10 cellular contexts compared by ENCODE assay signal in the genomic region with DNA sequence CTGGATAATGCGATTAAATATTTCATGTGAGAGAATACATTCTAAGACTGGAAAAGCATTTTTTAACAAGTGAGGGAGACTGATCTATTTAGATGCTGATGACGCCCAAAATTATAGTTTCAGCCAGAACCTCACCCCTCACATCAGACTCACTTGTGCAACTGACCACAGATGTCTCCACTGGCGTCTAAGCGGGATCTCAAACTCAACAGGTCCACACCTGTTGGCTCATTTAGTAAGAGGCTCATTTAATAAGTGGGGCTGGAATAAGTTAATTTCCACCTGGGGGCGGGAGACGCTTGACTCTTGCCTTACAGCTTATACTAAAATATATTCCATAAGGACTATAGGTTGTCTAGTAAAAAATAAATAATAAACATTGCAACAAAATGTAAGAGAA. TPM values are rescaled to one million over a fixed set of nuclear protein-coding genes. Genes with fewer than 3 reads are reported as not detected.
DNase-seq lines count a peak whose midpoint lies in the region; ATAC-seq lines count a peak whose summit lies in the region.
"Had no signal": no experiment of that assay in that cellular context is flagged by ENCODE, and none has a peak within 500 bp of the region (broad histone marks: within the 10 kb centered on the region; RNA-seq: fewer than 3 reads in every experiment).

No MANE protein-coding gene starts in this region.

- H2BK120ac ChIP-seq in mesendoderm (ENCODE audit: low read depth, low read length), result no peak overlapping the region

- H2AK5ac ChIP-seq in mesendoderm (ENCODE audit: low read length), result no peak overlapping the region

- no peak overlapping the region for H2BK5ac ChIP-seq in mesendoderm (ENCODE audit: low read length)

- no peak overlapping the region for H3K27ac ChIP-seq in ACC112 (ENCODE audit: low read depth, low read length)
- H3K27ac ChIP-seq in mesendoderm (ENCODE audit: low read depth, low read length), result no peak overlapping the region
- H3K27ac ChIP-seq: SJSA1 had no signal

- H3K4me1 ChIP-seq in ACC112 (ENCODE audit: control insufficient read depth, insufficient read depth, low read length, unreplicated experiment) (no peaks in the 10 kb centered on the region), mesendoderm (ENCODE audit: control insufficient read depth, low read depth, low read length) (no peaks in the 10 kb centered on the region)
- H3K4me1 ChIP-seq: SJSA1 had no signal

- no peaks in the 10 kb centered on the region for H3K9me3 Mint-ChIP-seq in activated T-helper 17 cell treated with anti-CD3 and anti-CD28 coated beads, Interleukin-2, amount 50 U/mL, for 72 hours
- peaks cover 2% of the 10 kb centered on the region for H3K9me3 Mint-ChIP-seq in memory B cell

- H3K18ac ChIP-seq in mesendoderm (ENCODE audit: low read length), result no peak overlapping the region

- WGBS in mesendoderm (ENCODE audit: extremely low coverage, insufficient coverage, low lambda C conversion rate), result no CpG with 5 or more reads among the region's 6 CpGs

- H3K56ac ChIP-seq in mesendoderm (ENCODE audit: low read length), result no peak overlapping the region

- peak overlapping the region; percentile 68 for H2AFZ ChIP-seq in ACC112 (ENCODE audit: low read length, unreplicated experiment)

- H3K27ac Mint-ChIP-seq in activated T-helper 17 cell treated with anti-CD3 and anti-CD28 coated beads, Interleukin-2, amount 50 U/mL, for 72 hours, result peak overlapping the region; percentile 52
- peak overlapping the region; percentile 94 for H3K27ac Mint-ChIP-seq in memory B cell

- no peak overlapping the region for H4K8ac ChIP-seq in mesendoderm (ENCODE audit: low read depth, low read length)

- no peaks in the 10 kb centered on the region for H3K27me3 Mint-ChIP-seq in activated T-helper 17 cell treated with anti-CD3 and anti-CD28 coated beads, Interleukin-2, amount 50 U/mL, for 72 hours
- no peaks in the 10 kb centered on the region for H3K27me3 Mint-ChIP-seq in memory B cell

- H2BK15ac ChIP-seq in mesendoderm (replicated peaks; ENCODE audit: low read depth), result no peak overlapping the region

- peak overlapping the region; percentile 78 for H3K4me3 Mint-ChIP-seq in activated T-helper 17 cell treated with anti-CD3 and anti-CD28 coated beads, Interleukin-2, amount 50 U/mL, for 72 hours
- H3K4me3 Mint-ChIP-seq in memory B cell, result peak overlapping the region; percentile 83

- H3K4me2 ChIP-seq in mesendoderm (ENCODE audit: low read length), result no peak overlapping the region

- no peaks in the 10 kb centered on the region for H3K36me3 ChIP-seq in ACC112 (ENCODE audit: insufficient read depth, low read length)
- H3K36me3 ChIP-seq in mesendoderm (ENCODE audit: control insufficient read depth, insufficient read depth, low read length), result peaks cover 4% of the 10 kb centered on the region

- no peak overlapping the region for H3K23ac ChIP-seq in mesendoderm (ENCODE audit: low read length)

- H3K4me1 Mint-ChIP-seq in activated T-helper 17 cell treated with anti-CD3 and anti-CD28 coated beads, Interleukin-2, amount 50 U/mL, for 72 hours, result peaks cover 5% of the 10 kb centered on the region
- peaks cover 10% of the 10 kb centered on the region for H3K4me1 Mint-ChIP-seq in memory B cell

- no peaks in the 10 kb centered on the region for H3K79me2 ChIP-seq in ACC112 (ENCODE audit: control insufficient read depth, insufficient read depth, low read length, unreplicated experiment)
- no peaks in the 10 kb centered on the region for H3K79me2 ChIP-seq in mesendoderm (ENCODE audit: control insufficient read depth, insufficient read depth, low read length)

- H3K79me1 ChIP-seq in mesendoderm (ENCODE audit: low read length), result no peaks in the 10 kb centered on the region

- H3K4ac ChIP-seq in mesendoderm (ENCODE audit: low read depth, low read length), result no peak overlapping the region

- no peak overlapping the region for H3K9ac ChIP-seq in mesendoderm (ENCODE audit: low read length)

- H3K4me3 ChIP-seq in ACC112 (ENCODE audit: low read depth, low read length) (peak overlapping the region; percentile 71), GM08714 (ENCODE audit: low read length) (peak overlapping the region; percentile 76; the same call in 1 of the 2 replicates), mesendoderm (ENCODE audit: low read length) (no peak overlapping the region)
- H3K4me3 ChIP-seq: SJSA1 had no signal

- ATAC-seq in activated T-helper 17 cell treated with anti-CD3 and anti-CD28 coated beads, Interleukin-2, amount 50 U/mL, for 72 hours (replicated peaks), result peak; percentile 30
- no peak for ATAC-seq in memory B cell (ENCODE audit: low read depth)
- ATAC-seq in HG02798 (IDR thresholded peaks at IDR 0.05; ENCODE audit: poor library complexity, unreplicated experiment), result no peak
- no peak for ATAC-seq in GM21619 (IDR thresholded peaks at IDR 0.05; ENCODE audit: unreplicated experiment)

- H3K36me3 Mint-ChIP-seq in activated T-helper 17 cell treated with anti-CD3 and anti-CD28 coated beads, Interleukin-2, amount 50 U/mL, for 72 hours (ENCODE audit: low read depth), result peaks cover 12% of the 10 kb centered on the region
- peaks cover 8% of the 10 kb centered on the region for H3K36me3 Mint-ChIP-seq in memory B cell

- no peak for DNase-seq in memory B cell (ENCODE audit: low spot score in 2 of 2)
- DNase-seq in AML-193 (lab: John Stamatoyannopoulos, UW), result no peak
- DNase-seq in mesendoderm, result no peak
- DNase-seq: stimulated activated CD4-positive, alpha-beta T cell treated with anti-CD3 and anti-CD28 coated beads, Interleukin-4, amount 100 ng/mL, for 4 hours had no signal

- H3K27me3 ChIP-seq in ACC112 (ENCODE audit: insufficient read depth, low read length), result no peaks in the 10 kb centered on the region
- no peaks in the 10 kb centered on the region for H3K27me3 ChIP-seq in mesendoderm (ENCODE audit: insufficient read depth, low read length, poor library complexity)

- no peak overlapping the region for H4K5ac ChIP-seq in mesendoderm (ENCODE audit: low read length)

RNA-seq across cellular contexts. Expression of a gene that starts 47.5 kb away (rescaled TPM):
- 10 to 100 TPM; 19.2 to 24.9 TPM for total RNA-seq in activated T-helper 17 cell treated with anti-CD3 and anti-CD28 coated beads, Interleukin-2, amount 50 U/mL, for 72 hours
- 48.8 TPM for polyA plus RNA-seq in mesendoderm (2013, experiment 1 of 2)
- polyA plus RNA-seq in mesendoderm (2013, experiment 2 of 2), result 45.1 TPM

RNA-seq across cellular contexts. Expression of a gene that starts 48.0 kb away (rescaled TPM):
- 10 to 100 TPM; 45.1 to 49.0 TPM for total RNA-seq in activated T-helper 17 cell treated with anti-CD3 and anti-CD28 coated beads, Interleukin-2, amount 50 U/mL, for 72 hours
- 93.2 TPM for polyA plus RNA-seq in mesendoderm (2013, experiment 1 of 2)
- 92.9 TPM for polyA plus RNA-seq in mesendoderm (2013, experiment 2 of 2)
